ENCODE assay signal across 11 cellular contexts in genomic region chr2:176490061-176490861, GRCh38.
A peak's percentile ranks its signal among the peaks of the same experiment; 100 is the strongest.
DNase-seq lines count a peak whose midpoint lies in the region; ATAC-seq, FAIRE-seq and TF ChIP-seq lines count a peak whose summit lies in the region.
"Had no signal": no experiment of that assay in that cellular context is flagged by ENCODE, and none has a peak within 500 bp of the region (broad histone marks: within the 10 kb centered on the region; RNA-seq: fewer than 3 reads in every experiment).

No MANE protein-coding gene starts in this region.

- intact Hi-C loops in left cardiac atrium (cut with DNase I) (no loop called here), pancreas (cut with DNase I) (no loop called here)

- H3K27me3 ChIP-seq in pancreas = peaks cover 0 to 13% (median 0%) of the 10 kb centered on the region in 4 donors
- H3K27me3 ChIP-seq: BE2C had no signal

- no peaks in the 10 kb centered on the region; the same call in 1 of the 2 replicates for H3K9me3 Mint-ChIP-seq in WTC11

- no peak for TF ChIP-seq CTCF in WTC11 (IDR thresholded peaks at IDR 0.05)
- TF ChIP-seq CTCF in pancreas (IDR thresholded peaks at IDR 0.05) = no peak

- peaks cover 47% of the 10 kb centered on the region for H3K27me3 Mint-ChIP-seq in WTC11 (ENCODE audit: low read depth)

- H3K36me3 Mint-ChIP-seq in WTC11 = no peaks in the 10 kb centered on the region

- no peaks in the 10 kb centered on the region for H3K9me3 ChIP-seq in pancreas
- H3K9me3 ChIP-seq: BE2C had no signal

- DNase-seq in Ammon's horn (ENCODE audit: low spot score) (peak; percentile 27), WTC11 (ENCODE audit: low spot score) (peak; percentile 72), left cardiac atrium (peak; percentile 36), pancreas (peak in 4 of 6 donors; percentile 3 to 55 (median 34)), glomerular visceral epithelial cell (ENCODE audit: extremely low spot score) (no peak)
- DNase-seq: BE2C, NCI-H345 had no signal

- H3K4me3 Mint-ChIP-seq in WTC11 = peak overlapping the region; percentile 62

- H3K4me1 Mint-ChIP-seq in WTC11 = peaks cover 21% of the 10 kb centered on the region

- POLR2A ChIA-PET in WTC11 (lab: Charles Lee) = interaction anchor here (0.5 kb wide), 1 partner anchor 774 kb away, joined by 3 read pairs; no protein-coding TSS in a partner anchor

- CTCF ChIA-PET in WTC11 (lab: Charles Lee) = interaction anchor here (0.6 to 3.4 kb wide), 11 partner anchors 26 to 659 kb away, joined by 3 to 22 read pairs (median 3); no protein-coding TSS in a partner anchor

- H3K27ac Mint-ChIP-seq in WTC11 = no peak overlapping the region

- no peak overlapping the region for H3K4me3 ChIP-seq in pancreas

- no peak for FAIRE-seq in pancreas (lab: Jason Lieb, UNC)
- FAIRE-seq: islet of Langerhans had no signal

- ATAC-seq in WTC11 = peak; percentile 92
- peak; percentile 85 to 90 for ATAC-seq in left cardiac atrium
- peak in 3 of 4 donors; percentile 57 to 78 (median 60) for ATAC-seq in pancreas
- no peak for ATAC-seq in HG03378 (IDR thresholded peaks at IDR 0.05; ENCODE audit: unreplicated experiment)
- ATAC-seq in HG02610 (IDR thresholded peaks at IDR 0.05; ENCODE audit: unreplicated experiment) = no peak
- ATAC-seq in GM19324 (IDR thresholded peaks at IDR 0.05; ENCODE audit: low FRiP score, unreplicated experiment) = no peak

- WGBS in pancreas, 2 donors = 31 to 35% methylated on average over 45 to 47 of the region's 47 CpGs

- no peaks in the 10 kb centered on the region for H3K36me3 ChIP-seq in pancreas
- H3K36me3 ChIP-seq: BE2C had no signal

- no peak overlapping the region for H3K27ac ChIP-seq in pancreas

- H3K4me1 ChIP-seq in pancreas = no peaks in the 10 kb centered on the region
- H3K4me1 ChIP-seq: BE2C had no signal

TF ChIP-seq in WTC11, 78 proteins besides CTCF, POLR2A, EP300 and RAD21 (continues in another document):
- TF ChIP-seq ZNF425 (CRISPR knock-in tag; conservative IDR thresholded peaks at IDR 0.05) (no peak), PRDM15 (CRISPR knock-in tag; IDR thresholded peaks at IDR 0.05) (peak; percentile 28; the same call in 1 of the 2 replicates), FOXK1 (CRISPR knock-in tag; IDR thresholded peaks at IDR 0.05) (no peak), ATF2 (CRISPR knock-in tag; IDR thresholded peaks at IDR 0.05; ENCODE audit: borderline replicate concordance, low read depth) (0 out of 2 replicates have a peak, but pooled peaks have one; percentile 22), NFE2L1 (CRISPR knock-in tag; IDR thresholded peaks at IDR 0.05) (peak; percentile 80; the same call in 1 of the 2 replicates), MAX (CRISPR knock-in tag; IDR thresholded peaks at IDR 0.05) (peak; percentile 93), FOXP4 (CRISPR knock-in tag; IDR thresholded peaks at IDR 0.05) (peak; percentile 54; the same call in 1 of the 2 replicates), ETV6 (CRISPR knock-in tag; IDR thresholded peaks at IDR 0.05) (peak; percentile 40; the same call in 1 of the 2 replicates), ZBTB21 (CRISPR knock-in tag; IDR thresholded peaks at IDR 0.05; ENCODE audit: borderline replicate concordance) (0 out of 2 replicates have a peak, but pooled peaks have one; percentile 80), TP53 (CRISPR knock-in tag; IDR thresholded peaks at IDR 0.05) (peak; percentile 51; the same call in 1 of the 2 replicates), TCF7 (CRISPR knock-in tag; IDR thresholded peaks at IDR 0.05; ENCODE audit: low read depth) (no peak), GRHL2 (CRISPR knock-in tag; IDR thresholded peaks at IDR 0.05; ENCODE audit: insufficient replicate concordance, severe bottlenecking) (no peak), NFYB (CRISPR knock-in tag; conservative IDR thresholded peaks at IDR 0.05; ENCODE audit: low read depth) (no peak), CBFB (CRISPR knock-in tag; IDR thresholded peaks at IDR 0.05; ENCODE audit: low read depth) (no peak), TEAD4 (CRISPR knock-in tag; IDR thresholded peaks at IDR 0.05) (no peak), ZNF416 (CRISPR knock-in tag; IDR thresholded peaks at IDR 0.05) (no peak), MYBL2 (CRISPR knock-in tag; IDR thresholded peaks at IDR 0.05) (peak; percentile 68), USF2 (CRISPR knock-in tag; IDR thresholded peaks at IDR 0.05) (no peak), SMAD4 (CRISPR knock-in tag; IDR thresholded peaks at IDR 0.05) (no peak)

Comparison
In these comparisons a context has a peak if more than half of its experiments do, and no peak if none do; other contexts are left out.
1. ATAC-seq: peak in WTC11 (single experiment), left cardiac atrium (2 of 2) and pancreas (3 of 4); none in HG03378 (single experiment), HG02610 (single experiment) and GM19324 (single experiment).